In genomic region chr15:41827880-41828746, GRCh38 we compare ENCODE assay signal across 8 cellular contexts. TPM values are rescaled to one million over a fixed set of nuclear protein-coding genes. Genes with fewer than 3 reads are reported as not detected.
DNase-seq lines count a peak whose midpoint lies in the region; ATAC-seq and TF ChIP-seq lines count a peak whose summit lies in the region.

Gene JMJD7 (plus strand): TSS chr15:41828092. CDS start chr15:41828125, 33 bp downstream.

- H3K4me3 ChIP-seq in fibroblast of mammary gland (ENCODE audit: control insufficient read depth, low read depth, low read length), result peak within 1 kb of the TSS; percentile 79

- BruUV-seq in Calu3 (replicated peaks; lab: Mats Ljungman, UMichigan), result no TSS peak

- H3K4me3 Mint-ChIP-seq in Calu3 (ENCODE audit: low read depth, unreplicated experiment), result peak within 1 kb of the TSS; percentile 74
- peak within 1 kb of the TSS; percentile 86 for H3K4me3 Mint-ChIP-seq in activated T-helper 17 cell treated with anti-CD3 and anti-CD28 coated beads, Interleukin-2, amount 50 U/mL, for 72 hours
- H3K4me3 Mint-ChIP-seq in natural killer cell treated with Interleukin-12 subunit alpha and Interleukin-12 subunit beta and Interleukin-15 and Interleukin-18, amount 100 ng/mL, for 72 hours, result peak within 1 kb of the TSS; percentile 90

- DNase-seq in Calu3 (peak; percentile 91), RPMI8226 (peak; percentile 86), fibroblast of mammary gland (ENCODE audit: low read depth) (peak; percentile 77)
- peak; percentile 94 for DNase-seq in natural killer cell treated with Interleukin-12 subunit alpha and Interleukin-12 subunit beta and Interleukin-15 and Interleukin-18, amount 100 ng/mL, for 72 hours (ENCODE audit: low spot score)
- peak; percentile 84 to 98 (median 94) for DNase-seq in stimulated activated naive CD4-positive, alpha-beta T cell (lab: John Stamatoyannopoulos, UW)

- no peak for TF ChIP-seq CTCF in Calu3 (IDR thresholded peaks at IDR 0.05; ENCODE audit: unreplicated experiment)
- TF ChIP-seq CTCF in fibroblast of mammary gland (conservative IDR thresholded peaks at IDR 0.05; ENCODE audit: control insufficient read depth, insufficient read depth, low read depth, low read length), result no peak

- H3K4me1 Mint-ChIP-seq in Calu3 (ENCODE audit: low read depth, unreplicated experiment), result no peaks in the 10 kb centered on the region
- peaks cover 23% of the 10 kb centered on the region for H3K4me1 Mint-ChIP-seq in activated T-helper 17 cell treated with anti-CD3 and anti-CD28 coated beads, Interleukin-2, amount 50 U/mL, for 72 hours
- H3K4me1 Mint-ChIP-seq in natural killer cell treated with Interleukin-12 subunit alpha and Interleukin-12 subunit beta and Interleukin-15 and Interleukin-18, amount 100 ng/mL, for 72 hours (ENCODE audit: low read depth in 2 of 2), result peaks cover 25 to 31% of the 10 kb centered on the region in 2 donors

- peaks cover 18% of the 10 kb centered on the region for H3K36me3 Mint-ChIP-seq in Calu3 (ENCODE audit: insufficient read depth, unreplicated experiment)
- peaks cover 10% of the 10 kb centered on the region for H3K36me3 Mint-ChIP-seq in activated T-helper 17 cell treated with anti-CD3 and anti-CD28 coated beads, Interleukin-2, amount 50 U/mL, for 72 hours (ENCODE audit: low read depth)
- no peaks in the 10 kb centered on the region for H3K36me3 Mint-ChIP-seq in natural killer cell treated with Interleukin-12 subunit alpha and Interleukin-12 subunit beta and Interleukin-15 and Interleukin-18, amount 100 ng/mL, for 72 hours

- CTCF ChIA-PET in Calu3 (lab: Charles Lee), result no interaction called here

- ATAC-seq in GM21423 (IDR thresholded peaks at IDR 0.05; ENCODE audit: unreplicated experiment), result peak; percentile 69
- peak; percentile 91 for ATAC-seq in activated T-helper 17 cell treated with anti-CD3 and anti-CD28 coated beads, Interleukin-2, amount 50 U/mL, for 72 hours (replicated peaks)
- ATAC-seq in natural killer cell treated with Interleukin-12 subunit alpha and Interleukin-12 subunit beta and Interleukin-15 and Interleukin-18, amount 100 ng/mL, for 72 hours, result peak; percentile 98 to 99

- peak within 1 kb of the TSS; percentile 81 for H3K27ac Mint-ChIP-seq in Calu3 (ENCODE audit: unreplicated experiment)
- peak within 1 kb of the TSS; percentile 84 for H3K27ac Mint-ChIP-seq in activated T-helper 17 cell treated with anti-CD3 and anti-CD28 coated beads, Interleukin-2, amount 50 U/mL, for 72 hours
- H3K27ac Mint-ChIP-seq in natural killer cell treated with Interleukin-12 subunit alpha and Interleukin-12 subunit beta and Interleukin-15 and Interleukin-18, amount 100 ng/mL, for 72 hours, result peak within 1 kb of the TSS; percentile 48 to 89

- no peak for TF ChIP-seq RAD21 in Ishikawa (IDR thresholded peaks at IDR 0.05; ENCODE audit: low read depth)

- H3K27me3 Mint-ChIP-seq in Calu3 (ENCODE audit: unreplicated experiment), result no peaks in the 10 kb centered on the region
- H3K27me3 Mint-ChIP-seq in activated T-helper 17 cell treated with anti-CD3 and anti-CD28 coated beads, Interleukin-2, amount 50 U/mL, for 72 hours, result no peaks in the 10 kb centered on the region
- H3K27me3 Mint-ChIP-seq in natural killer cell treated with Interleukin-12 subunit alpha and Interleukin-12 subunit beta and Interleukin-15 and Interleukin-18, amount 100 ng/mL, for 72 hours, result no peaks in the 10 kb centered on the region

- TF ChIP-seq EP300 in Ishikawa (IDR thresholded peaks at IDR 0.05; ENCODE audit: borderline replicate concordance), result no peak

- intact Hi-C loops in Calu3 (cut with micrococcal nuclease; ENCODE audit: unreplicated experiment), result no loop called here

- no peaks in the 10 kb centered on the region for H3K9me3 Mint-ChIP-seq in Calu3 (ENCODE audit: low read depth, unreplicated experiment)
- H3K9me3 Mint-ChIP-seq in activated T-helper 17 cell treated with anti-CD3 and anti-CD28 coated beads, Interleukin-2, amount 50 U/mL, for 72 hours, result no peaks in the 10 kb centered on the region
- H3K9me3 Mint-ChIP-seq in natural killer cell treated with Interleukin-12 subunit alpha and Interleukin-12 subunit beta and Interleukin-15 and Interleukin-18, amount 100 ng/mL, for 72 hours, result no peaks in the 10 kb centered on the region

TF ChIP-seq in Ishikawa, 13 proteins besides CTCF, POLR2A, EP300 and RAD21:
- TF ChIP-seq, protein P1, sequence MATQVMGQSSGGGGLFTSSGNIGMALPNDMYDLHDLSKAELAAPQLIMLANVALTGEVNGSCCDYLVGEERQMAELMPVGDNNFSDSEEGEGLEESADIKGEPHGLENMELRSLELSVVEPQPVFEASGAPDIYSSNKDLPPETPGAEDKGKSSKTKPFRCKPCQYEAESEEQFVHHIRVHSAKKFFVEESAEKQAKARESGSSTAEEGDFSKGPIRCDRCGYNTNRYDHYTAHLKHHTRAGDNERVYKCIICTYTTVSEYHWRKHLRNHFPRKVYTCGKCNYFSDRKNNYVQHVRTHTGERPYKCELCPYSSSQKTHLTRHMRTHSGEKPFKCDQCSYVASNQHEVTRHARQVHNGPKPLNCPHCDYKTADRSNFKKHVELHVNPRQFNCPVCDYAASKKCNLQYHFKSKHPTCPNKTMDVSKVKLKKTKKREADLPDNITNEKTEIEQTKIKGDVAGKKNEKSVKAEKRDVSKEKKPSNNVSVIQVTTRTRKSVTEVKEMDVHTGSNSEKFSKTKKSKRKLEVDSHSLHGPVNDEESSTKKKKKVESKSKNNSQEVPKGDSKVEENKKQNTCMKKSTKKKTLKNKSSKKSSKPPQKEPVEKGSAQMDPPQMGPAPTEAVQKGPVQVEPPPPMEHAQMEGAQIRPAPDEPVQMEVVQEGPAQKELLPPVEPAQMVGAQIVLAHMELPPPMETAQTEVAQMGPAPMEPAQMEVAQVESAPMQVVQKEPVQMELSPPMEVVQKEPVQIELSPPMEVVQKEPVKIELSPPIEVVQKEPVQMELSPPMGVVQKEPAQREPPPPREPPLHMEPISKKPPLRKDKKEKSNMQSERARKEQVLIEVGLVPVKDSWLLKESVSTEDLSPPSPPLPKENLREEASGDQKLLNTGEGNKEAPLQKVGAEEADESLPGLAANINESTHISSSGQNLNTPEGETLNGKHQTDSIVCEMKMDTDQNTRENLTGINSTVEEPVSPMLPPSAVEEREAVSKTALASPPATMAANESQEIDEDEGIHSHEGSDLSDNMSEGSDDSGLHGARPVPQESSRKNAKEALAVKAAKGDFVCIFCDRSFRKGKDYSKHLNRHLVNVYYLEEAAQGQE (IDR thresholded peaks at IDR 0.05; ENCODE audit: low read depth), result no peak
- TF ChIP-seq FOXM1 (IDR thresholded peaks at IDR 0.05; ENCODE audit: borderline replicate concordance, low read depth) (no peak), CEBPB (IDR thresholded peaks at IDR 0.05) (no peak), TEAD4 (IDR thresholded peaks at IDR 0.05) (0 out of 2 replicates have a peak, but pooled peaks have one; percentile 26), ZBTB7A (IDR thresholded peaks at IDR 0.05; ENCODE audit: low read depth) (no peak), NFIC (IDR thresholded peaks at IDR 0.05) (no peak), TCF12 (IDR thresholded peaks at IDR 0.05; ENCODE audit: low read depth) (0 out of 2 replicates have a peak, but pooled peaks have one; percentile 45), EGR1 (IDR thresholded peaks at IDR 0.05) (peak; percentile 61), YY1 (IDR thresholded peaks at IDR 0.05; ENCODE audit: low read depth) (peak; percentile 86), TAF1 (IDR thresholded peaks at IDR 0.05; ENCODE audit: low read depth) (peak; percentile 82; the same call in 1 of the 2 replicates), CREB1 (IDR thresholded peaks at IDR 0.05; ENCODE audit: low read depth) (0 out of 2 replicates have a peak, but pooled peaks have one; percentile 9)
- TF ChIP-seq, protein P2, sequence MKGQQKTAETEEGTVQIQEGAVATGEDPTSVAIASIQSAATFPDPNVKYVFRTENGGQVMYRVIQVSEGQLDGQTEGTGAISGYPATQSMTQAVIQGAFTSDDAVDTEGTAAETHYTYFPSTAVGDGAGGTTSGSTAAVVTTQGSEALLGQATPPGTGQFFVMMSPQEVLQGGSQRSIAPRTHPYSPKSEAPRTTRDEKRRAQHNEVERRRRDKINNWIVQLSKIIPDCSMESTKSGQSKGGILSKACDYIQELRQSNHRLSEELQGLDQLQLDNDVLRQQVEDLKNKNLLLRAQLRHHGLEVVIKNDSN (IDR thresholded peaks at IDR 0.05), result no peak
- TF ChIP-seq, protein P3, sequence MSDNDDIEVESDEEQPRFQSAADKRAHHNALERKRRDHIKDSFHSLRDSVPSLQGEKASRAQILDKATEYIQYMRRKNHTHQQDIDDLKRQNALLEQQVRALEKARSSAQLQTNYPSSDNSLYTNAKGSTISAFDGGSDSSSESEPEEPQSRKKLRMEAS (IDR thresholded peaks at IDR 0.05), result 0 out of 2 replicates have a peak, but pooled peaks have one; percentile 32

RNA-seq across cellular contexts. Expression of gene JMJD7, which starts in this region (rescaled TPM):
- total RNA-seq in Calu3 (2022), result 9.4 and 9.7 TPM in 2 replicates
- total RNA-seq in activated T-helper 17 cell treated with anti-CD3 and anti-CD28 coated beads, Interleukin-2, amount 50 U/mL, for 72 hours, result 10 to 100 TPM; 12.0 to 16.6 TPM
- 10 to 100 TPM in 1 of 2 donors, 1 to 10 TPM in 1; 6.7 to 12.1 TPM for total RNA-seq in natural killer cell treated with Interleukin-12 subunit alpha and Interleukin-12 subunit beta and Interleukin-15 and Interleukin-18, amount 100 ng/mL, for 72 hours

Comparison
In these comparisons a context has a peak if more than half of its experiments do, and no peak if none do; other contexts are left out.
1. Peak in every context shown above with its lines: DNase-seq, ATAC-seq and H3K4me3 ChIP-seq.